In genomic region chr17:78469443-78469842, GRCh38 we compare ENCODE assay signal across 29 cellular contexts.
"Had no signal": no experiment of that assay in that cellular context is flagged by ENCODE, and none has a peak within 500 bp of the region (broad histone marks: within the 10 kb centered on the region; RNA-seq: fewer than 3 reads in every experiment).

No MANE protein-coding gene starts in this region.

- H3K4me3 ChIP-seq: colonic mucosa, coronary artery, dorsolateral prefrontal cortex, esophagus muscularis mucosa, esophagus squamous epithelium, gastrocnemius medialis, gastroesophageal sphincter, heart left ventricle, heart right ventricle had no signal

- ATAC-seq: effector memory CD8-positive, alpha-beta T cell; esophagus mucosa; foreskin keratinocyte; gastrocnemius medialis; gastroesophageal sphincter; heart left ventricle; heart right ventricle had no signal

- FAIRE-seq: colon, endometrium, endothelial cell of umbilical vein, frontal cortex had no signal

- H3K27ac Mint-ChIP-seq: dendritic cell treated with granulocyte-macrophage colony-stimulating factor and Interleukin-4, amounts not matched to agents 40 ng/mL and 50 ng/mL, for 4 days; effector memory CD8-positive, alpha-beta T cell; endodermal cell had no signal

- H3K36me3 ChIP-seq: colonic mucosa, esophagus muscularis mucosa, esophagus squamous epithelium, gastrocnemius medialis, gastroesophageal sphincter, heart left ventricle, heart right ventricle had no signal

- H3K4me3 Mint-ChIP-seq: dendritic cell treated with granulocyte-macrophage colony-stimulating factor and Interleukin-4, amounts not matched to agents 40 ng/mL and 50 ng/mL, for 4 days; effector memory CD8-positive, alpha-beta T cell; endodermal cell had no signal

- H3K9me3 Mint-ChIP-seq: dendritic cell treated with granulocyte-macrophage colony-stimulating factor and Interleukin-4, amounts not matched to agents 40 ng/mL and 50 ng/mL, for 4 days; effector memory CD8-positive, alpha-beta T cell had no signal

- H3K4me1 ChIP-seq: colonic mucosa, esophagus muscularis mucosa, esophagus squamous epithelium, foreskin keratinocyte, gastrocnemius medialis, gastroesophageal sphincter, heart left ventricle, heart right ventricle had no signal

- H3K27me3 ChIP-seq: colonic mucosa, dorsolateral prefrontal cortex had no signal

- DNase-seq: colonic mucosa; cortex of kidney; dermis blood vessel endothelial cell; dorsolateral prefrontal cortex; effector CD4-positive, alpha-beta T cell; effector CD8-positive, alpha-beta T cell; effector memory CD4-positive, alpha-beta T cell; effector memory CD8-positive, alpha-beta T cell; endodermal cell; erythroblast; esophagus squamous epithelium; foreskin fibroblast; foreskin keratinocyte; foreskin melanocyte; gastrocnemius medialis; glutamatergic neuron; head of caudate nucleus; heart left ventricle; heart right ventricle had no signal

- H3K27ac ChIP-seq: colonic mucosa, coronary artery, dorsolateral prefrontal cortex, epithelial cell of prostate, esophagus muscularis mucosa, esophagus squamous epithelium, foreskin keratinocyte, gastrocnemius medialis, gastroesophageal sphincter, heart left ventricle, heart right ventricle had no signal

- H3K9me3 ChIP-seq: colonic mucosa, esophagus muscularis mucosa, gastrocnemius medialis, gastroesophageal sphincter, heart left ventricle, heart right ventricle had no signal
